In the genomic region with DNA sequence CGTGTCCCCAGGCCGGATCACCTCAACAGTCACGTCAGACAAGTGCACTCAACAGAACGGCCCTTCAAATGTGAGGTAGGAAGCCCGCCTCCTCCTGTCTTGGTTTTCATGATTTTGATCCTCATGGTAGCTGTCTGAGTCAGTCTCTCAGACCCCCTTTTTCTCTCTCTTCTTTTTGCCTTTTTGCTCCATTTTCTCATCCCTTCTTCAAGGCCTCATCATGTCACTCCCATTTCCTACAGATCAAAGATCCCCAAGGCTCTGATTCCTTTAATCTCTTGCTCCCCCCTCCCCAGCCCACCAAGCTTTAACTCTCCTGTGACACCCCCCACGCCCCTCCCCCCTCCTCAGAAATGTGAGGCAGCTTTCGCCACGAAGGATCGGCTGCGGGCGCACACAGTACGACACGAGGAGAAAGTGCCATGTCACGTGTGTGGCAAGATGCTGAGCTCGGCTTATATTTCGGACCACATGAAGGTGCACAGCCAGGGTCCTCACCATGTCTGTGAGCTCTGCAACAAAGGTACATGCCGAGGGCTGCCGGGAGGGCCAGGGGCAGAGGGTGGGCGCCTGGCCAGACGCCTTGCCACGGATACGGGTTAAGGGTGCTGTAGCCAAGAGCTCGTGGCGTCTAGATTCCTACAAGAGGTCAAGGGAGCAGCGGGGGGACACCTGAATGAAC, we compare ENCODE assay signal across 1 cellular context.
A peak's percentile ranks its signal among the peaks of the same experiment; 100 is the strongest.
TF ChIP-seq lines count a peak whose summit lies in the region.

No MANE protein-coding gene starts in this region.

TF ChIP-seq in K562, 482 proteins besides CTCF, POLR2A, EP300 and RAD21 (continued from another document):
- no peak for TF ChIP-seq STAT5B (CRISPR knock-in tag; IDR thresholded peaks at IDR 0.05)
- no peak for TF ChIP-seq FOXJ3 (CRISPR knock-in tag; IDR thresholded peaks at IDR 0.05)
- TF ChIP-seq RBM39 (optimal IDR thresholded peaks at IDR 0.05; ENCODE audit: low read depth, low read length) = peak; percentile 65
- TF ChIP-seq BHLHE40 (IDR thresholded peaks at IDR 0.05; ENCODE audit: low read length) = peak; percentile 68; the same call in 1 of the 2 replicates
- TF ChIP-seq U2AF1 (optimal IDR thresholded peaks at IDR 0.05; ENCODE audit: low read depth, low read length) = no peak
- TF ChIP-seq GTF2F1 (IDR thresholded peaks at IDR 0.05; ENCODE audit: low read depth, low read length) = no peak
- TF ChIP-seq PHF8 (IDR thresholded peaks at IDR 0.05; ENCODE audit: borderline replicate concordance, low read length) = no peak
- peak; percentile 49; the same call in 1 of the 2 replicates for TF ChIP-seq GABPA (tag; conservative IDR thresholded peaks at IDR 0.05; ENCODE audit: low read depth)
- TF ChIP-seq ZNF146 (CRISPR knock-in tag; IDR thresholded peaks at IDR 0.05; ENCODE audit: unreplicated experiment) = no peak
- TF ChIP-seq, protein P1, sequence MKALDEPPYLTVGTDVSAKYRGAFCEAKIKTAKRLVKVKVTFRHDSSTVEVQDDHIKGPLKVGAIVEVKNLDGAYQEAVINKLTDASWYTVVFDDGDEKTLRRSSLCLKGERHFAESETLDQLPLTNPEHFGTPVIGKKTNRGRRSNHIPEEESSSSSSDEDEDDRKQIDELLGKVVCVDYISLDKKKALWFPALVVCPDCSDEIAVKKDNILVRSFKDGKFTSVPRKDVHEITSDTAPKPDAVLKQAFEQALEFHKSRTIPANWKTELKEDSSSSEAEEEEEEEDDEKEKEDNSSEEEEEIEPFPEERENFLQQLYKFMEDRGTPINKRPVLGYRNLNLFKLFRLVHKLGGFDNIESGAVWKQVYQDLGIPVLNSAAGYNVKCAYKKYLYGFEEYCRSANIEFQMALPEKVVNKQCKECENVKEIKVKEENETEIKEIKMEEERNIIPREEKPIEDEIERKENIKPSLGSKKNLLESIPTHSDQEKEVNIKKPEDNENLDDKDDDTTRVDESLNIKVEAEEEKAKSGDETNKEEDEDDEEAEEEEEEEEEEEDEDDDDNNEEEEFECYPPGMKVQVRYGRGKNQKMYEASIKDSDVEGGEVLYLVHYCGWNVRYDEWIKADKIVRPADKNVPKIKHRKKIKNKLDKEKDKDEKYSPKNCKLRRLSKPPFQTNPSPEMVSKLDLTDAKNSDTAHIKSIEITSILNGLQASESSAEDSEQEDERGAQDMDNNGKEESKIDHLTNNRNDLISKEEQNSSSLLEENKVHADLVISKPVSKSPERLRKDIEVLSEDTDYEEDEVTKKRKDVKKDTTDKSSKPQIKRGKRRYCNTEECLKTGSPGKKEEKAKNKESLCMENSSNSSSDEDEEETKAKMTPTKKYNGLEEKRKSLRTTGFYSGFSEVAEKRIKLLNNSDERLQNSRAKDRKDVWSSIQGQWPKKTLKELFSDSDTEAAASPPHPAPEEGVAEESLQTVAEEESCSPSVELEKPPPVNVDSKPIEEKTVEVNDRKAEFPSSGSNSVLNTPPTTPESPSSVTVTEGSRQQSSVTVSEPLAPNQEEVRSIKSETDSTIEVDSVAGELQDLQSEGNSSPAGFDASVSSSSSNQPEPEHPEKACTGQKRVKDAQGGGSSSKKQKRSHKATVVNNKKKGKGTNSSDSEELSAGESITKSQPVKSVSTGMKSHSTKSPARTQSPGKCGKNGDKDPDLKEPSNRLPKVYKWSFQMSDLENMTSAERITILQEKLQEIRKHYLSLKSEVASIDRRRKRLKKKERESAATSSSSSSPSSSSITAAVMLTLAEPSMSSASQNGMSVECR (CRISPR knock-in tag; IDR thresholded peaks at IDR 0.05) = no peak
- no peak for TF ChIP-seq ZKSCAN8 (CRISPR knock-in tag; IDR thresholded peaks at IDR 0.05)
- no peak for TF ChIP-seq CC2D1A (IDR thresholded peaks at IDR 0.05)
- no peak for TF ChIP-seq ZNF274 (IDR thresholded peaks at IDR 0.05; ENCODE audit: borderline replicate concordance, low read depth, low read length)
- no peak for TF ChIP-seq JUN (IDR thresholded peaks at IDR 0.05; ENCODE audit: borderline replicate concordance, low read depth, low read length)
- TF ChIP-seq JUN (CRISPR knock-in tag; IDR thresholded peaks at IDR 0.05; ENCODE audit: borderline replicate concordance) = no peak
- no peak for TF ChIP-seq SPI1 (IDR thresholded peaks at IDR 0.05; ENCODE audit: borderline replicate concordance, low read depth, low read length)
- TF ChIP-seq, protein P2, sequence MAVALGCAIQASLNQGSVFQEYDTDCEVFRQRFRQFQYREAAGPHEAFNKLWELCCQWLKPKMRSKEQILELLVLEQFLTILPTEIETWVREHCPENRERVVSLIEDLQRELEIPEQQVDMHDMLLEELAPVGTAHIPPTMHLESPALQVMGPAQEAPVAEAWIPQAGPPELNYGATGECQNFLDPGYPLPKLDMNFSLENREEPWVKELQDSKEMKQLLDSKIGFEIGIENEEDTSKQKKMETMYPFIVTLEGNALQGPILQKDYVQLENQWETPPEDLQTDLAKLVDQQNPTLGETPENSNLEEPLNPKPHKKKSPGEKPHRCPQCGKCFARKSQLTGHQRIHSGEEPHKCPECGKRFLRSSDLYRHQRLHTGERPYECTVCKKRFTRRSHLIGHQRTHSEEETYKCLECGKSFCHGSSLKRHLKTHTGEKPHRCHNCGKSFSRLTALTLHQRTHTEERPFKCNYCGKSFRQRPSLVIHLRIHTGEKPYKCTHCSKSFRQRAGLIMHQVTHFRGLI (CRISPR knock-in tag; IDR thresholded peaks at IDR 0.05) = no peak
- TF ChIP-seq ELF1 (tag; IDR thresholded peaks at IDR 0.05) = peak; percentile 54; the same call in 1 of the 2 replicates
- no peak for TF ChIP-seq TAL1 (IDR thresholded peaks at IDR 0.05)
- TF ChIP-seq ZNF586 (CRISPR knock-in tag; conservative IDR thresholded peaks at IDR 0.05) = no peak
- TF ChIP-seq, protein P3, sequence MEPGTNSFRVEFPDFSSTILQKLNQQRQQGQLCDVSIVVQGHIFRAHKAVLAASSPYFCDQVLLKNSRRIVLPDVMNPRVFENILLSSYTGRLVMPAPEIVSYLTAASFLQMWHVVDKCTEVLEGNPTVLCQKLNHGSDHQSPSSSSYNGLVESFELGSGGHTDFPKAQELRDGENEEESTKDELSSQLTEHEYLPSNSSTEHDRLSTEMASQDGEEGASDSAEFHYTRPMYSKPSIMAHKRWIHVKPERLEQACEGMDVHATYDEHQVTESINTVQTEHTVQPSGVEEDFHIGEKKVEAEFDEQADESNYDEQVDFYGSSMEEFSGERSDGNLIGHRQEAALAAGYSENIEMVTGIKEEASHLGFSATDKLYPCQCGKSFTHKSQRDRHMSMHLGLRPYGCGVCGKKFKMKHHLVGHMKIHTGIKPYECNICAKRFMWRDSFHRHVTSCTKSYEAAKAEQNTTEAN (CRISPR knock-in tag; IDR thresholded peaks at IDR 0.05) = no peak
- TF ChIP-seq PHB2 (IDR thresholded peaks at IDR 0.05; ENCODE audit: low read depth) = no peak
- no peak for TF ChIP-seq PCBP1 (IDR thresholded peaks at IDR 0.05; ENCODE audit: low read depth, low read length, poor library complexity, severe bottlenecking)
- no peak for TF ChIP-seq NR2C2 (CRISPR knock-in tag; IDR thresholded peaks at IDR 0.05)
- no peak for TF ChIP-seq NR2C2 (tag; IDR thresholded peaks at IDR 0.05)
- no peak for TF ChIP-seq GTF2A2 (tag; IDR thresholded peaks at IDR 0.05)
- no peak for TF ChIP-seq JUND (IDR thresholded peaks at IDR 0.05; ENCODE audit: borderline replicate concordance, low read depth, low read length)
- no peak for TF ChIP-seq JUND (tag; IDR thresholded peaks at IDR 0.05; ENCODE audit: borderline replicate concordance, low read depth, low read length)
- TF ChIP-seq, protein P4, sequence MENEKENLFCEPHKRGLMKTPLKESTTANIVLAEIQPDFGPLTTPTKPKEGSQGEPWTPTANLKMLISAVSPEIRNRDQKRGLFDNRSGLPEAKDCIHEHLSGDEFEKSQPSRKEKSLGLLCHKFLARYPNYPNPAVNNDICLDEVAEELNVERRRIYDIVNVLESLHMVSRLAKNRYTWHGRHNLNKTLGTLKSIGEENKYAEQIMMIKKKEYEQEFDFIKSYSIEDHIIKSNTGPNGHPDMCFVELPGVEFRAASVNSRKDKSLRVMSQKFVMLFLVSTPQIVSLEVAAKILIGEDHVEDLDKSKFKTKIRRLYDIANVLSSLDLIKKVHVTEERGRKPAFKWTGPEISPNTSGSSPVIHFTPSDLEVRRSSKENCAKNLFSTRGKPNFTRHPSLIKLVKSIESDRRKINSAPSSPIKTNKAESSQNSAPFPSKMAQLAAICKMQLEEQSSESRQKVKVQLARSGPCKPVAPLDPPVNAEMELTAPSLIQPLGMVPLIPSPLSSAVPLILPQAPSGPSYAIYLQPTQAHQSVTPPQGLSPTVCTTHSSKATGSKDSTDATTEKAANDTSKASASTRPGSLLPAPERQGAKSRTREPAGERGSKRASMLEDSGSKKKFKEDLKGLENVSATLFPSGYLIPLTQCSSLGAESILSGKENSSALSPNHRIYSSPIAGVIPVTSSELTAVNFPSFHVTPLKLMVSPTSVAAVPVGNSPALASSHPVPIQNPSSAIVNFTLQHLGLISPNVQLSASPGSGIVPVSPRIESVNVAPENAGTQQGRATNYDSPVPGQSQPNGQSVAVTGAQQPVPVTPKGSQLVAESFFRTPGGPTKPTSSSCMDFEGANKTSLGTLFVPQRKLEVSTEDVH (IDR thresholded peaks at IDR 0.05; ENCODE audit: low read depth, partially characterized antibody) = no peak
- TF ChIP-seq ZNF436 (CRISPR knock-in tag; IDR thresholded peaks at IDR 0.05) = no peak
- TF ChIP-seq, protein P5, sequence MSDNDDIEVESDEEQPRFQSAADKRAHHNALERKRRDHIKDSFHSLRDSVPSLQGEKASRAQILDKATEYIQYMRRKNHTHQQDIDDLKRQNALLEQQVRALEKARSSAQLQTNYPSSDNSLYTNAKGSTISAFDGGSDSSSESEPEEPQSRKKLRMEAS (CRISPR knock-in tag; IDR thresholded peaks at IDR 0.05) = 0 out of 2 replicates have a peak, but pooled peaks have one; percentile 50
- TF ChIP-seq CBX8 (IDR thresholded peaks at IDR 0.05; ENCODE audit: borderline replicate concordance, extremely low read depth, low read depth, low read length, poor library complexity, severe bottlenecking) = no peak
- TF ChIP-seq, protein P6, sequence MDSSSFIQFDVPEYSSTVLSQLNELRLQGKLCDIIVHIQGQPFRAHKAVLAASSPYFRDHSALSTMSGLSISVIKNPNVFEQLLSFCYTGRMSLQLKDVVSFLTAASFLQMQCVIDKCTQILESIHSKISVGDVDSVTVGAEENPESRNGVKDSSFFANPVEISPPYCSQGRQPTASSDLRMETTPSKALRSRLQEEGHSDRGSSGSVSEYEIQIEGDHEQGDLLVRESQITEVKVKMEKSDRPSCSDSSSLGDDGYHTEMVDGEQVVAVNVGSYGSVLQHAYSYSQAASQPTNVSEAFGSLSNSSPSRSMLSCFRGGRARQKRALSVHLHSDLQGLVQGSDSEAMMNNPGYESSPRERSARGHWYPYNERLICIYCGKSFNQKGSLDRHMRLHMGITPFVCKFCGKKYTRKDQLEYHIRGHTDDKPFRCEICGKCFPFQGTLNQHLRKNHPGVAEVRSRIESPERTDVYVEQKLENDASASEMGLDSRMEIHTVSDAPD (CRISPR knock-in tag; IDR thresholded peaks at IDR 0.05) = no peak
- TF ChIP-seq NFE2L1 (tag; IDR thresholded peaks at IDR 0.05; ENCODE audit: borderline replicate concordance, low read depth) = no peak
TF ChIP-seq in K562: peak in this region for 24.
